ENCODE assay signal across 8 cellular contexts in genomic region chr1:101136739-101137138, GRCh38.
DNase-seq lines count a peak whose midpoint lies in the region; ATAC-seq lines count a peak whose summit lies in the region.

No MANE protein-coding gene starts in this region.

- peak; percentile 67 for ATAC-seq in GM21360 (IDR thresholded peaks at IDR 0.05; ENCODE audit: unreplicated experiment)
- no peak for ATAC-seq in sciatic nerve

- intact Hi-C loops in sciatic nerve (cut with DNase I): no loop called here

- no peaks in the 10 kb centered on the region for H3K27me3 ChIP-seq in HUES64 (ENCODE audit: insufficient read depth, low read length)
- H3K27me3 ChIP-seq in H7 (ENCODE audit: control insufficient read depth, insufficient read depth, low read length): no peaks in the 10 kb centered on the region

- 29% methylated on average over 1 of the region's 1 CpG for WGBS in HUES64

- H3K9me3 ChIP-seq in ES-I3 (ENCODE audit: control insufficient read depth, insufficient read depth, low read length) (no peaks in the 10 kb centered on the region), HUES64 (ENCODE audit: insufficient read depth, low read depth, low read length) (no peaks in the 10 kb centered on the region)

- H3K27ac ChIP-seq in HUES64 (ENCODE audit: low read depth, low read length): peak overlapping the region; percentile 11; the same call in 1 of the 2 replicates

- peak overlapping the region; percentile 20; the same call in 1 of the 2 replicates for H3K4me3 ChIP-seq in HUES64 (ENCODE audit: low read length)
- H3K4me3 ChIP-seq in H7 (ENCODE audit: insufficient read depth, low read depth, low read length): no peak overlapping the region

- peak overlapping the region; percentile 4; the same call in 1 of the 2 replicates for H3K9ac ChIP-seq in ES-I3 (ENCODE audit: low read depth, low read length)
- no peak overlapping the region for H3K9ac ChIP-seq in HUES64 (ENCODE audit: low read depth, low read length)

- H3K4me1 ChIP-seq in ES-I3 (ENCODE audit: insufficient read depth, low read length) (no peaks in the 10 kb centered on the region), HUES64 (ENCODE audit: insufficient read depth, low read length) (peaks cover 28% of the 10 kb centered on the region)

- peak; percentile 17 for DNase-seq in central memory CD4-positive, alpha-beta T cell
- peak; percentile 21 for DNase-seq in renal cortical epithelial cell (ENCODE audit: low read depth)
- no peak for DNase-seq in epidermal melanocyte (ENCODE audit: insufficient read length, low spot score)
- no peak for DNase-seq in sciatic nerve (ENCODE audit: low spot score)
- DNase-seq in H7: no peak

- H3K36me3 ChIP-seq in ES-I3 (ENCODE audit: insufficient read depth, low read length): no peaks in the 10 kb centered on the region
- no peaks in the 10 kb centered on the region for H3K36me3 ChIP-seq in HUES64 (ENCODE audit: insufficient read depth, low read length)
- H3K36me3 ChIP-seq in H7 (replicated peaks; ENCODE audit: control insufficient read depth, insufficient read depth, low read length): no peaks in the 10 kb centered on the region

Comparison
In these comparisons a context has a peak if more than half of its experiments do, and no peak if none do; other contexts are left out.
1. DNase-seq: peak in central memory CD4-positive, alpha-beta T cell (single experiment) and renal cortical epithelial cell (single experiment); none in epidermal melanocyte (single experiment), sciatic nerve (single experiment) and H7 (single experiment).